In genomic region chr9:34665381-34666250, GRCh38 we compare ENCODE assay signal across 8 cellular contexts. TPM values are rescaled to one million over a fixed set of nuclear protein-coding genes. Genes with fewer than 3 reads are reported as not detected.
DNase-seq lines count a peak whose midpoint lies in the region; ATAC-seq, FAIRE-seq and TF ChIP-seq lines count a peak whose summit lies in the region.

No MANE protein-coding gene starts in this region.

- peak overlapping the region; percentile 78 for H3K27ac ChIP-seq in C4-2B
- peak overlapping the region; percentile 23 for H3K27ac ChIP-seq in mesendoderm (ENCODE audit: low read depth, low read length)

- no peak overlapping the region for H2BK120ac ChIP-seq in mesendoderm (ENCODE audit: low read depth, low read length)

- ATAC-seq in GM21360 (IDR thresholded peaks at IDR 0.05; ENCODE audit: unreplicated experiment): peak; percentile 54

- no peak overlapping the region for H2BK15ac ChIP-seq in mesendoderm (replicated peaks; ENCODE audit: low read depth)

- H3K56ac ChIP-seq in mesendoderm (ENCODE audit: low read length): peak overlapping the region; percentile 78

- H2AK5ac ChIP-seq in mesendoderm (ENCODE audit: low read length): no peak overlapping the region

- FAIRE-seq in HTR-8/SVneo (lab: Jason Lieb, UNC): peak; percentile 76

- no peaks in the 10 kb centered on the region for H3K79me2 ChIP-seq in mesendoderm (ENCODE audit: control insufficient read depth, insufficient read depth, low read length)

- H3K36me3 ChIP-seq in endocrine pancreas (ENCODE audit: control insufficient read depth, insufficient read depth, low read length) (no peaks in the 10 kb centered on the region), mesendoderm (ENCODE audit: control insufficient read depth, insufficient read depth, low read length) (no peaks in the 10 kb centered on the region)

- no peak overlapping the region for H3K23ac ChIP-seq in mesendoderm (ENCODE audit: low read length)

- H3K4me2 ChIP-seq in mesendoderm (ENCODE audit: low read length): peak overlapping the region; percentile 31

- no peaks in the 10 kb centered on the region for H3K9me3 ChIP-seq in endocrine pancreas (ENCODE audit: control insufficient read depth, low read length)

- peak overlapping the region; percentile 92 for H3K4ac ChIP-seq in mesendoderm (ENCODE audit: low read depth, low read length)

- DNase-seq in HTR-8/SVneo (ENCODE audit: insufficient read length, low spot score): peak; percentile 86
- DNase-seq in NOMO-1 treated with dmso at 0.1 percent for 144 hours (lab: John Stamatoyannopoulos, UW; ENCODE audit: unreplicated experiment): peak; percentile 94
- DNase-seq in activated CD8-positive, alpha-beta memory T cell treated with anti-CD3 and anti-CD28 coated beads, Interleukin-2, amount 50 U/mL, for 24 hours (ENCODE audit: extremely low read depth): peak; percentile 72
- peak; percentile 97 for DNase-seq in mesendoderm
- DNase-seq in stimulated activated CD8-positive, alpha-beta memory T cell treated with anti-CD3 and anti-CD28 coated beads, Interleukin-12 subunit alpha, Interleukin-12 subunit beta, amount 100 ng/mL, for 1 hour (ENCODE audit: low read depth): peak; percentile 86

- H3K27me3 ChIP-seq in endocrine pancreas (ENCODE audit: control insufficient read depth, insufficient read depth, low read length) (no peaks in the 10 kb centered on the region), mesendoderm (ENCODE audit: insufficient read depth, low read length, poor library complexity) (no peaks in the 10 kb centered on the region)

- peak overlapping the region; percentile 15 for H2BK5ac ChIP-seq in mesendoderm (ENCODE audit: low read length)

- H4K5ac ChIP-seq in mesendoderm (ENCODE audit: low read length): no peak overlapping the region

- peak overlapping the region; percentile 92 for H3K18ac ChIP-seq in mesendoderm (ENCODE audit: low read length)

- peak overlapping the region; percentile 98 for H3K9ac ChIP-seq in endocrine pancreas (ENCODE audit: control insufficient read depth, insufficient read depth, low read length)
- H3K9ac ChIP-seq in mesendoderm (ENCODE audit: low read length): peak overlapping the region; percentile 66

- no peak for TF ChIP-seq CTCF in C4-2B (conservative IDR thresholded peaks at IDR 0.05)

- H3K4me3 ChIP-seq in endocrine pancreas (ENCODE audit: control insufficient read depth, insufficient read depth, low read length) (peak overlapping the region; percentile 54), mesendoderm (ENCODE audit: low read length) (peak overlapping the region; percentile 47)

- H3K4me1 ChIP-seq in endocrine pancreas (ENCODE audit: control insufficient read depth, insufficient read depth, low read length): no peaks in the 10 kb centered on the region
- H3K4me1 ChIP-seq in mesendoderm (ENCODE audit: control insufficient read depth, low read depth, low read length): no peaks in the 10 kb centered on the region

- no peak overlapping the region for H4K8ac ChIP-seq in mesendoderm (ENCODE audit: low read depth, low read length)

- H3K79me1 ChIP-seq in mesendoderm (ENCODE audit: low read length): peaks cover 1% of the 10 kb centered on the region

- no CpG with 5 or more reads among the region's 55 CpGs for WGBS in mesendoderm (ENCODE audit: extremely low coverage, insufficient coverage, low lambda C conversion rate)

RNA-seq across cellular contexts. Expression of gene CCL27, which starts 3.2 kb away (rescaled TPM):
- 0.42 TPM for polyA plus RNA-seq in mesendoderm (2013, experiment 1 of 2)
- polyA plus RNA-seq in mesendoderm (2013, experiment 2 of 2): 0.08 TPM

RNA-seq across cellular contexts. Expression of gene IL11RA, which starts 13.6 kb away (rescaled TPM):
- 2.3 TPM for polyA plus RNA-seq in mesendoderm (2013, experiment 1 of 2)
- polyA plus RNA-seq in mesendoderm (2013, experiment 2 of 2): 2.8 TPM

RNA-seq across cellular contexts. Expression of gene GALT, which starts 19.1 kb away (rescaled TPM):
- polyA plus RNA-seq in mesendoderm (2013, experiment 1 of 2): 9.9 TPM
- 10.9 TPM for polyA plus RNA-seq in mesendoderm (2013, experiment 2 of 2)

RNA-seq across cellular contexts. Expression of gene CCL19, which starts 25.5 kb away (rescaled TPM):
- polyA plus RNA-seq in mesendoderm (2013, experiment 1 of 2): not detected
- not detected for polyA plus RNA-seq in mesendoderm (2013, experiment 2 of 2)

RNA-seq across cellular contexts. Expression of gene SIGMAR1, which starts 28.0 kb away (rescaled TPM):
- polyA plus RNA-seq in mesendoderm (2013, experiment 1 of 2): 61.1 TPM
- polyA plus RNA-seq in mesendoderm (2013, experiment 2 of 2): 60.8 TPM

Comparison
In these comparisons a context has a peak if more than half of its experiments do, and no peak if none do; other contexts are left out.
1. Peak in every context shown above with its lines: DNase-seq, ATAC-seq, H3K4me3 ChIP-seq and H3K27ac ChIP-seq.